31 cellular contexts compared by ENCODE assay signal in genomic region chr12:19885987-19886804, GRCh38.
DNase-seq lines count a peak whose midpoint lies in the region; ATAC-seq, FAIRE-seq and TF ChIP-seq lines count a peak whose summit lies in the region.
"Had no signal": no experiment of that assay in that cellular context is flagged by ENCODE, and none has a peak within 500 bp of the region (broad histone marks: within the 10 kb centered on the region; RNA-seq: fewer than 3 reads in every experiment).

No MANE protein-coding gene starts in this region.

- TF ChIP-seq CTCF in ascending aorta (IDR thresholded peaks at IDR 0.05) (no peak), fibroblast of lung (conservative IDR thresholded peaks at IDR 0.05 in 1 of 2, IDR thresholded peaks at IDR 0.05 in 1 of 2; ENCODE audit: low read depth in 1 of 2, low read length in 2 of 2) (no peak), stomach (IDR thresholded peaks at IDR 0.05) (no peak)

- no peak overlapping the region for H2BK15ac ChIP-seq in mesenchymal stem cell (ENCODE audit: low read depth, poor library complexity, severe bottlenecking)

- peak overlapping the region in 1 of 2 experiments; percentile 62 for H3K18ac ChIP-seq in mesenchymal stem cell (ENCODE audit: low read depth in 1 of 2, low read length in 2 of 2)

- no peak overlapping the region for H3K4me3 ChIP-seq in ascending aorta
- no peak overlapping the region for H3K4me3 ChIP-seq in fibroblast of lung (replicated peaks in 1 of 4; ENCODE audit: control extremely low read depth in 1 of 4, insufficient read depth in 1 of 4, low read depth in 3 of 4, low read length in 4 of 4)
- no peak overlapping the region for H3K4me3 ChIP-seq in mesenchymal stem cell (ENCODE audit: insufficient read depth in 1 of 2, low read depth in 1 of 2, low read length in 2 of 2)
- H3K4me3 ChIP-seq in small intestine (ENCODE audit: low read depth in 1 of 2, low read length in 2 of 2): no peak overlapping the region
- H3K4me3 ChIP-seq in stomach: no peak overlapping the region
- H3K4me3 ChIP-seq: BLaER1 treated with 17β-estradiol and CSF1 and Interleukin-3, amounts not matched to agents 10 nM and 100 nM; cardiac muscle cell; suprapubic skin had no signal

- no peak overlapping the region for H3K14ac ChIP-seq in mesenchymal stem cell (ENCODE audit: low read length in 2 of 2)

- no peak overlapping the region for H4K8ac ChIP-seq in mesenchymal stem cell (ENCODE audit: low read length)

- no peaks in the 10 kb centered on the region for H3K9me3 ChIP-seq in ascending aorta
- no peaks in the 10 kb centered on the region for H3K9me3 ChIP-seq in fibroblast of lung (ENCODE audit: control insufficient read depth, insufficient read depth, low read depth, low read length)
- H3K9me3 ChIP-seq in mesenchymal stem cell (ENCODE audit: control insufficient read depth, low read length): peaks cover 5% of the 10 kb centered on the region
- H3K9me3 ChIP-seq in small intestine (ENCODE audit: control insufficient read depth, low read depth): no peaks in the 10 kb centered on the region
- no peaks in the 10 kb centered on the region for H3K9me3 ChIP-seq in stomach
- H3K9me3 ChIP-seq: Caco-2, SK-N-SH, suprapubic skin had no signal

- no peak for TF ChIP-seq EP300 in stomach (IDR thresholded peaks at IDR 0.05)

- H2AK5ac ChIP-seq in mesenchymal stem cell (ENCODE audit: low read length, severe bottlenecking): no peak overlapping the region

- no peaks in the 10 kb centered on the region for H3K27me3 ChIP-seq in ascending aorta
- H3K27me3 ChIP-seq in fibroblast of lung (ENCODE audit: control insufficient read depth, insufficient read depth, low read length): no peaks in the 10 kb centered on the region
- no peaks in the 10 kb centered on the region for H3K27me3 ChIP-seq in mesenchymal stem cell (ENCODE audit: control insufficient read depth in 1 of 2, insufficient read depth in 1 of 2, low read length in 2 of 2)
- H3K27me3 ChIP-seq in small intestine (ENCODE audit: control insufficient read depth in 2 of 2, insufficient read depth in 2 of 2, low read length in 2 of 2): no peaks in the 10 kb centered on the region
- H3K27me3 ChIP-seq in stomach: no peaks in the 10 kb centered on the region
- H3K27me3 ChIP-seq: BLaER1 treated with 17β-estradiol and CSF1 and Interleukin-3, amounts not matched to agents 10 nM and 100 nM; cardiac muscle cell; suprapubic skin had no signal

- no peak for FAIRE-seq in small intestine (lab: Jason Lieb, UNC)
- FAIRE-seq: GM19239, islet of Langerhans, urothelium cell line had no signal

- no peak for ATAC-seq in GM18861 (IDR thresholded peaks at IDR 0.05; ENCODE audit: unreplicated experiment)
- ATAC-seq: activated naive CD4-positive, alpha-beta T cell treated with anti-CD3 and anti-CD28 coated beads, Interleukin-2, amount 50 U/mL, for 72 hours had no signal

- WGBS in mesenchymal stem cell: 76% methylated on average over 5 of the region's 8 CpGs
- 14 to 46% (median 25%) methylated on average over 8 of the region's 8 CpGs for WGBS in small intestine, 3 donors
- 64 to 69% (median 67%) methylated on average over 8 of the region's 8 CpGs for WGBS in stomach, 5 donors

- no peak overlapping the region for H2BK5ac ChIP-seq in mesenchymal stem cell (ENCODE audit: low read depth, low read length, poor library complexity, severe bottlenecking)

- H4K91ac ChIP-seq in mesenchymal stem cell (ENCODE audit: low read length): no peak overlapping the region

- no peaks in the 10 kb centered on the region for H3K79me2 ChIP-seq in fibroblast of lung (ENCODE audit: control insufficient read depth, insufficient read depth, low read length)

- no peak overlapping the region for H3K4ac ChIP-seq in mesenchymal stem cell (ENCODE audit: low read depth in 1 of 2, low read length in 2 of 2)

- no peak for DNase-seq in ascending aorta (ENCODE audit: low spot score in 2 of 2)
- DNase-seq in fibroblast of lung (ENCODE audit: low read depth in 2 of 2): no peak
- DNase-seq in mesenchymal stem cell: peak; percentile 47
- DNase-seq in small intestine: peak; percentile 53
- no peak for DNase-seq in NCI-H2081 treated with DMSO at 0.1 percent for 48 hours (lab: John Stamatoyannopoulos, UW)
- DNase-seq in stomach: no peak
- DNase-seq in H4 (ENCODE audit: low spot score): no peak
- DNase-seq: activated T-cell treated with anti-CD3 and anti-CD28 coated beads for 4 hours; anterior cingulate cortex; Caco-2; dermis blood vessel endothelial cell; DMS79; GDM1; H7; naive B cell; NCI-H1436; NCI-H2107; NCI-H446; NCI-H82; RPMI8226; SK-N-SH; stimulated activated CD4-positive, alpha-beta T cell treated with anti-CD3 and anti-CD28 coated beads, Interleukin-12 subunit alpha, Interleukin-12 subunit beta, amount 100 ng/mL, for 4 hours; stimulated activated CD4-positive, alpha-beta T cell treated with anti-CD3 and anti-CD28 coated beads, Interleukin-4, amount 100 ng/mL, for 1 hour had no signal

- H3K4me1 ChIP-seq in ascending aorta: peaks cover 9 to 51% of the 10 kb centered on the region in 2 donors
- no peaks in the 10 kb centered on the region for H3K4me1 ChIP-seq in fibroblast of lung (ENCODE audit: control insufficient read depth, extremely low read depth, insufficient read depth, low read length)
- H3K4me1 ChIP-seq in mesenchymal stem cell (ENCODE audit: control insufficient read depth, insufficient read depth, low read depth, low read length): no peaks in the 10 kb centered on the region
- peaks cover 4 to 9% of the 10 kb centered on the region in 2 donors for H3K4me1 ChIP-seq in small intestine (ENCODE audit: control insufficient read depth in 2 of 2, insufficient read depth in 1 of 2, low read depth in 1 of 2, low read length in 1 of 2)
- peaks cover 0 to 25% (median 11%) of the 10 kb centered on the region in 4 donors for H3K4me1 ChIP-seq in stomach

- no peak overlapping the region for H3K9ac ChIP-seq in fibroblast of lung (ENCODE audit: insufficient read depth, low read length)
- no peak overlapping the region for H3K9ac ChIP-seq in mesenchymal stem cell (ENCODE audit: low read length)
- H3K9ac ChIP-seq: BLaER1 treated with 17β-estradiol and CSF1 and Interleukin-3, amounts not matched to agents 10 nM and 100 nM; SK-N-SH had no signal

- no peak overlapping the region for H3K23ac ChIP-seq in mesenchymal stem cell (ENCODE audit: low read length in 2 of 2)

- H3K4me2 ChIP-seq in fibroblast of lung (ENCODE audit: extremely low read depth, insufficient read depth, low read length) (no peak overlapping the region), mesenchymal stem cell (ENCODE audit: low read length, poor library complexity, severe bottlenecking) (no peak overlapping the region)
- H3K4me2 ChIP-seq: SK-N-SH had no signal

- no peaks in the 10 kb centered on the region for H4K20me1 ChIP-seq in fibroblast of lung (ENCODE audit: control insufficient read depth, extremely low read depth, insufficient read depth, low read length)
- H4K20me1 ChIP-seq: BLaER1 treated with 17β-estradiol and CSF1 and Interleukin-3, amounts not matched to agents 10 nM and 100 nM had no signal

- no peaks in the 10 kb centered on the region for H3K79me1 ChIP-seq in mesenchymal stem cell (replicated peaks; ENCODE audit: low read length, poor library complexity, severe bottlenecking)

- peak overlapping the region in 1 of 2 experiments; percentile 66 for H2BK12ac ChIP-seq in mesenchymal stem cell (ENCODE audit: low read length in 2 of 2)

- no peak for TF ChIP-seq POLR2A in stomach (IDR thresholded peaks at IDR 0.05)

- H2BK120ac ChIP-seq in mesenchymal stem cell (ENCODE audit: low read depth, low read length): no peak overlapping the region

- intact Hi-C loops in ascending aorta (cut with DNase I): no loop called here
- intact Hi-C loops in stomach (cut with DNase I; ENCODE audit: low total_unique reads): no loop called here

- H3K27ac ChIP-seq in ascending aorta (peak overlapping the region; percentile 80 to 86), fibroblast of lung (ENCODE audit: insufficient read depth, low read length) (no peak overlapping the region), mesenchymal stem cell (ENCODE audit: low read length, poor library complexity, severe bottlenecking) (no peak overlapping the region), small intestine (ENCODE audit: low read depth in 1 of 2, low read length in 1 of 2) (peak overlapping the region in 1 of 2 donors; percentile 44), stomach (peak overlapping the region in 1 of 5 donors; percentile 68)
- H3K27ac ChIP-seq: cardiac muscle cell, suprapubic skin had no signal

- H3K36me3 ChIP-seq in ascending aorta: no peaks in the 10 kb centered on the region
- H3K36me3 ChIP-seq in fibroblast of lung (ENCODE audit: control insufficient read depth, insufficient read depth, low read length): no peaks in the 10 kb centered on the region
- H3K36me3 ChIP-seq in mesenchymal stem cell (ENCODE audit: control insufficient read depth in 1 of 2, insufficient read depth in 2 of 2, low read depth in 1 of 2, low read length in 2 of 2): no peaks in the 10 kb centered on the region
- no peaks in the 10 kb centered on the region for H3K36me3 ChIP-seq in small intestine (ENCODE audit: control insufficient read depth in 2 of 2, insufficient read depth in 2 of 2, low read length in 2 of 2)
- no peaks in the 10 kb centered on the region for H3K36me3 ChIP-seq in stomach
- H3K36me3 ChIP-seq: BLaER1 treated with 17β-estradiol and CSF1 and Interleukin-3, amounts not matched to agents 10 nM and 100 nM; cardiac muscle cell; suprapubic skin had no signal

- peak overlapping the region; percentile 33 for H2AFZ ChIP-seq in fibroblast of lung (ENCODE audit: low read length)
- no peak overlapping the region for H2AFZ ChIP-seq in mesenchymal stem cell (ENCODE audit: low read depth, low read length)

Comparison
In these comparisons a context has a peak if more than half of its experiments do, and no peak if none do; other contexts are left out.
1. DNase-seq: peak in mesenchymal stem cell (single experiment) and small intestine (single experiment); none in ascending aorta (0 of 2), fibroblast of lung (0 of 2), NCI-H2081 treated with DMSO at 0.1 percent for 48 hours (single experiment), stomach (single experiment) and H4 (single experiment).
2. H3K27ac ChIP-seq: peak in ascending aorta (2 of 2); none in fibroblast of lung (single experiment) and mesenchymal stem cell (single experiment).